In the genomic region with DNA sequence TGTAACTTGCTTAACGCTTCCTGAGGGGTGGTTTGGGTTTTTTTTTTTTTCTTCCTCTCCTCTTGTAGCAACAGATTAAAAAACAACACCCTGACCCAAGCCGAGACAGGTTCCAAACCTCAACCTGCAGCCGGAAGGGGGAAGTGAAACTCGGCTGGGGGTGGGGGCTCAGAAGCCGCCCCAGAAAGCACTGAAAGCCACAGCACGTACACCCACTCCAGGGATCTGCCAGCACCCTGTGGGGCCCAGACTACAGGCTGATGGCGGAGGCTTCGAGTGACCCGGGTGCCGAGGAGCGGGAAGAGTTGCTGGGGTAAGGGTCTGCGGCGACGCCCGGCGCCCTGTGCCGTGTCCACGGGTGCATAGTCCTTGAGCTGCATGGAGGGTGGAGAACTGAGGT, we compare ENCODE assay signal across 9 cellular contexts. TPM values are rescaled to one million over a fixed set of nuclear protein-coding genes. Genes with fewer than 3 reads are reported as not detected.
A peak's percentile ranks its signal among the peaks of the same experiment; 100 is the strongest.
DNase-seq lines count a peak whose midpoint lies in the region; ATAC-seq and TF ChIP-seq lines count a peak whose summit lies in the region.
"Had no signal": no experiment of that assay in that cellular context is flagged by ENCODE, and none has a peak within 500 bp of the region (broad histone marks: within the 10 kb centered on the region; RNA-seq: fewer than 3 reads in every experiment).

A gene with protein sequence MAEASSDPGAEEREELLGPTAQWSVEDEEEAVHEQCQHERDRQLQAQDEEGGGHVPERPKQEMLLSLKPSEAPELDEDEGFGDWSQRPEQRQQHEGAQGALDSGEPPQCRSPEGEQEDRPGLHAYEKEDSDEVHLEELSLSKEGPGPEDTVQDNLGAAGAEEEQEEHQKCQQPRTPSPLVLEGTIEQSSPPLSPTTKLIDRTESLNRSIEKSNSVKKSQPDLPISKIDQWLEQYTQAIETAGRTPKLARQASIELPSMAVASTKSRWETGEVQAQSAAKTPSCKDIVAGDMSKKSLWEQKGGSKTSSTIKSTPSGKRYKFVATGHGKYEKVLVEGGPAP (plus strand): TSS at position 200 of the 400 bp plus-strand sequence. CDS start 61 bp downstream, at position 261.

- peak within 1 kb of the TSS; percentile 94 for H3K4me2 ChIP-seq in DOHH2 (ENCODE audit: low read length)

- peak within 1 kb of the TSS; percentile 79 for H3K4me3 ChIP-seq in DOHH2 (ENCODE audit: low read length)
- no peak within 1 kb of the TSS for H3K4me3 ChIP-seq in testis

- H3K79me2 ChIP-seq in DOHH2 (ENCODE audit: control insufficient read depth, low read length): peaks cover 60% of the 10 kb centered on the region

- peaks cover 15% of the 10 kb centered on the region for H4K20me1 ChIP-seq in DOHH2 (ENCODE audit: control insufficient read depth, insufficient read depth, low read depth, low read length)

- peaks cover 32% of the 10 kb centered on the region for H3K4me1 Mint-ChIP-seq in activated T-helper 2 cell treated with anti-CD3 and anti-CD28 coated beads, Interferon-gamma antibody, Interleukin-2, Interleukin-4, amounts not matched to agents 10 μg/mL and 5 μg/mL and 100 μg/mL, durations not matched to agents 14 hours and 24 hours and 36 hours (ENCODE audit: low read depth)
- H3K4me1 Mint-ChIP-seq in progenitor cell of endocrine pancreas (ENCODE audit: low read depth): no peaks in the 10 kb centered on the region

- no peak for TF ChIP-seq POLR2A in testis (IDR thresholded peaks at IDR 0.05)

- H3K9me3 ChIP-seq in DOHH2 (ENCODE audit: control insufficient read depth, insufficient read depth, low read length): no peaks in the 10 kb centered on the region
- no peaks in the 10 kb centered on the region for H3K9me3 ChIP-seq in testis

- no peaks in the 10 kb centered on the region for H3K9me2 ChIP-seq in DOHH2 (replicated peaks; ENCODE audit: control insufficient read depth, low read length)

- H3K27ac ChIP-seq in DOHH2 (ENCODE audit: low read depth, low read length) (peak within 1 kb of the TSS; percentile 96), testis (no peak within 1 kb of the TSS)
- H3K27ac ChIP-seq: epithelial cell of prostate had no signal

- peak within 1 kb of the TSS; percentile 100 for H3K4me3 Mint-ChIP-seq in activated T-helper 2 cell treated with anti-CD3 and anti-CD28 coated beads, Interferon-gamma antibody, Interleukin-2, Interleukin-4, amounts not matched to agents 10 μg/mL and 5 μg/mL and 100 μg/mL, durations not matched to agents 14 hours and 24 hours and 36 hours (ENCODE audit: low read depth)
- H3K4me3 Mint-ChIP-seq in progenitor cell of endocrine pancreas (ENCODE audit: low read depth): no peak within 1 kb of the TSS

- ATAC-seq in GM21737 (IDR thresholded peaks at IDR 0.05; ENCODE audit: unreplicated experiment): peak; percentile 39

- WGBS in testis, 2 donors: 88 to 97% methylated on average over 18 of the region's 18 CpGs

- H3K9me3 Mint-ChIP-seq in activated T-helper 2 cell treated with anti-CD3 and anti-CD28 coated beads, Interferon-gamma antibody, Interleukin-2, Interleukin-4, amounts not matched to agents 10 μg/mL and 5 μg/mL and 100 μg/mL, durations not matched to agents 14 hours and 24 hours and 36 hours: no peaks in the 10 kb centered on the region
- no peaks in the 10 kb centered on the region for H3K9me3 Mint-ChIP-seq in progenitor cell of endocrine pancreas (ENCODE audit: low read depth)

- no peak for TF ChIP-seq CTCF in DOHH2 (IDR thresholded peaks at IDR 0.05; ENCODE audit: low read depth, low read length, poor library complexity, severe bottlenecking)
- TF ChIP-seq CTCF in testis (IDR thresholded peaks at IDR 0.05): no peak
- no peak for TF ChIP-seq CTCF in progenitor cell of endocrine pancreas (IDR thresholded peaks at IDR 0.05; ENCODE audit: unreplicated experiment)

- peaks cover 23% of the 10 kb centered on the region for H3K36me3 Mint-ChIP-seq in activated T-helper 2 cell treated with anti-CD3 and anti-CD28 coated beads, Interferon-gamma antibody, Interleukin-2, Interleukin-4, amounts not matched to agents 10 μg/mL and 5 μg/mL and 100 μg/mL, durations not matched to agents 14 hours and 24 hours and 36 hours (ENCODE audit: low read depth)
- no peaks in the 10 kb centered on the region for H3K36me3 Mint-ChIP-seq in progenitor cell of endocrine pancreas (ENCODE audit: insufficient read depth)

- H3K27ac Mint-ChIP-seq in activated T-helper 2 cell treated with anti-CD3 and anti-CD28 coated beads, Interferon-gamma antibody, Interleukin-2, Interleukin-4, amounts not matched to agents 10 μg/mL and 5 μg/mL and 100 μg/mL, durations not matched to agents 14 hours and 24 hours and 36 hours: peak within 1 kb of the TSS; percentile 99
- no peak within 1 kb of the TSS for H3K27ac Mint-ChIP-seq in progenitor cell of endocrine pancreas

- DNase-seq in NOMO-1 treated with dmso at 0.1 percent for 144 hours (lab: John Stamatoyannopoulos, UW; ENCODE audit: unreplicated experiment) (peak; percentile 86), myocyte (ENCODE audit: low read depth) (no peak), testis (no peak), progenitor cell of endocrine pancreas (ENCODE audit: low spot score, unreplicated experiment) (no peak), NCI-H1417 treated with DMSO at 0.1 percent for 48 hours (lab: John Stamatoyannopoulos, UW) (no peak)
- peak; percentile 86 for DNase-seq in activated T-helper 2 cell treated with anti-CD3 and anti-CD28 coated beads, Interferon-gamma antibody, Interleukin-2, Interleukin-4, amounts not matched to agents 10 μg/mL and 5 μg/mL and 100 μg/mL, durations not matched to agents 14 hours and 24 hours and 36 hours (ENCODE audit: low spot score)

- intact Hi-C loops in activated T-helper 2 cell treated with anti-CD3 and anti-CD28 coated beads, Interferon-gamma antibody, Interleukin-2, Interleukin-4, amounts not matched to agents 10 μg/mL and 5 μg/mL and 100 μg/mL, durations not matched to agents 14 hours and 24 hours and 36 hours (cut with micrococcal nuclease): loop anchor here (1.0 to 2.0 kb wide), 3 partner anchors 18 to 1040 kb away; no protein-coding TSS in a partner anchor
- intact Hi-C loops in testis (cut with DNase I; ENCODE audit: low total_unique reads): no loop called here

- H3K4me1 ChIP-seq in DOHH2 (ENCODE audit: control insufficient read depth, low read length): peaks cover 55% of the 10 kb centered on the region
- peaks cover 10% of the 10 kb centered on the region for H3K4me1 ChIP-seq in testis

- H3K36me3 ChIP-seq in DOHH2 (ENCODE audit: control insufficient read depth, low read length) (peaks cover 38% of the 10 kb centered on the region), testis (ENCODE audit: low read depth, missing control alignments) (no peaks in the 10 kb centered on the region)

- no peaks in the 10 kb centered on the region for H3K27me3 Mint-ChIP-seq in activated T-helper 2 cell treated with anti-CD3 and anti-CD28 coated beads, Interferon-gamma antibody, Interleukin-2, Interleukin-4, amounts not matched to agents 10 μg/mL and 5 μg/mL and 100 μg/mL, durations not matched to agents 14 hours and 24 hours and 36 hours (ENCODE audit: low read depth)
- H3K27me3 Mint-ChIP-seq in progenitor cell of endocrine pancreas: peaks cover 10% of the 10 kb centered on the region

- H3F3A ChIP-seq in DOHH2 (ENCODE audit: control insufficient read depth, insufficient read depth): peaks cover 2% of the 10 kb centered on the region; the same call in 1 of the 2 replicates

- no peaks in the 10 kb centered on the region for H3K27me3 ChIP-seq in DOHH2 (ENCODE audit: control insufficient read depth, low read length)
- no peaks in the 10 kb centered on the region for H3K27me3 ChIP-seq in testis

RNA-seq across cellular contexts. Expression of the gene that starts here (rescaled TPM):
- total RNA-seq in activated T-helper 2 cell treated with anti-CD3 and anti-CD28 coated beads, Interferon-gamma antibody, Interleukin-2, Interleukin-4, amounts not matched to agents 10 μg/mL and 5 μg/mL and 100 μg/mL, durations not matched to agents 14 hours and 24 hours and 36 hours: 442 and 449 TPM in 2 replicates
- 407 and 468 TPM in 2 replicates for total RNA-seq in myocyte
- polyA plus RNA-seq in myocyte (2012): 192 TPM
- 10 to 100 TPM; 13.0 to 19.9 TPM for total RNA-seq in testis
- polyA plus RNA-seq in testis (ENCODE audit: insufficient read depth, low read depth, low replicate concordance): 50.1 TPM
- not detected in 2 replicates for total RNA-seq in progenitor cell of endocrine pancreas

Comparison
In these comparisons a context has a peak if more than half of its experiments do, and no peak if none do; other contexts are left out.
1. RNA of the gene that starts here (total RNA-seq): 442 to 449 TPM in activated T-helper 2 cell treated with anti-CD3 and anti-CD28 coated beads, Interferon-gamma antibody, Interleukin-2, Interleukin-4, amounts not matched to agents 10 μg/mL and 5 μg/mL and 100 μg/mL, durations not matched to agents 14 hours and 24 hours and 36 hours and 407 to 468 TPM in myocyte; 13.0 to 19.9 TPM in testis and not detected in progenitor cell of endocrine pancreas; every median in the first group is over 10 times any median in the second.
2. DNase-seq: peak in NOMO-1 treated with dmso at 0.1 percent for 144 hours (single experiment) and activated T-helper 2 cell treated with anti-CD3 and anti-CD28 coated beads, Interferon-gamma antibody, Interleukin-2, Interleukin-4, amounts not matched to agents 10 μg/mL and 5 μg/mL and 100 μg/mL, durations not matched to agents 14 hours and 24 hours and 36 hours (single experiment); none in myocyte (single experiment), testis (single experiment), progenitor cell of endocrine pancreas (single experiment) and NCI-H1417 treated with DMSO at 0.1 percent for 48 hours (single experiment).